ENCODE assay signal across 1 cellular context in genomic region chr21:36482181-36482580, GRCh38.
TF ChIP-seq lines count a peak whose summit lies in the region.

No MANE protein-coding gene starts in this region.

TF ChIP-seq in liver, 16 proteins besides CTCF, POLR2A, EP300 and RAD21 (continued from another document):
- TF ChIP-seq FOXA2 (IDR thresholded peaks at IDR 0.05), result no peak
